In genomic region chr1:51729156-51729823, GRCh38 we compare ENCODE assay signal across 1 cellular context.
TF ChIP-seq lines count a peak whose summit lies in the region.

No MANE protein-coding gene starts in this region.

TF ChIP-seq in HepG2, 621 proteins besides CTCF, POLR2A, EP300 and RAD21 (continued from another document and continues in another):
- TF ChIP-seq MYC (CRISPR knock-in tag; IDR thresholded peaks at IDR 0.05; ENCODE audit: borderline replicate concordance) (peak; percentile 85; the same call in 1 of the 2 replicates), RFXAP (CRISPR knock-in tag; IDR thresholded peaks at IDR 0.05; ENCODE audit: borderline replicate concordance) (peak; percentile 46; the same call in 1 of the 2 replicates), TIGD3 (CRISPR knock-in tag; IDR thresholded peaks at IDR 0.05; ENCODE audit: borderline replicate concordance) (no peak), ATF5 (CRISPR knock-in tag; IDR thresholded peaks at IDR 0.05; ENCODE audit: low read depth) (no peak), NR2F2 (IDR thresholded peaks at IDR 0.05; ENCODE audit: borderline replicate concordance, low read depth) (no peak), ZNF260 (CRISPR knock-in tag; IDR thresholded peaks at IDR 0.05; ENCODE audit: borderline replicate concordance, low read depth) (no peak), AFF4 (CRISPR knock-in tag; IDR thresholded peaks at IDR 0.05) (no peak), ZNF713 (CRISPR knock-in tag; IDR thresholded peaks at IDR 0.05) (no peak), NFAT5 (CRISPR knock-in tag; IDR thresholded peaks at IDR 0.05) (no peak), BCL6 (CRISPR knock-in tag; IDR thresholded peaks at IDR 0.05) (peak; percentile 5; the same call in 1 of the 2 replicates), ZNF549 (CRISPR knock-in tag; IDR thresholded peaks at IDR 0.05) (no peak), U2AF2 (IDR thresholded peaks at IDR 0.05; ENCODE audit: low read depth, low read length) (no peak), HOXA9 (CRISPR knock-in tag; IDR thresholded peaks at IDR 0.05; ENCODE audit: borderline replicate concordance) (no peak), MAFF (IDR thresholded peaks at IDR 0.05; ENCODE audit: low read depth, low read length) (no peak), TBX2 (CRISPR knock-in tag; IDR thresholded peaks at IDR 0.05; ENCODE audit: borderline replicate concordance) (peak; percentile 53), MTF1 (CRISPR knock-in tag; IDR thresholded peaks at IDR 0.05) (no peak), KLF16 (CRISPR knock-in tag; IDR thresholded peaks at IDR 0.05) (peak in 1 of 2 experiments; percentile 63; a peak in 1 of 4 replicates), ZBTB40 (IDR thresholded peaks at IDR 0.05) (no peak), ZBTB40 (CRISPR knock-in tag; IDR thresholded peaks at IDR 0.05) (no peak), ZNF552 (CRISPR knock-in tag; IDR thresholded peaks at IDR 0.05; ENCODE audit: borderline replicate concordance) (no peak), ARNT2 (CRISPR knock-in tag; IDR thresholded peaks at IDR 0.05; ENCODE audit: low read depth) (no peak; the same call in 1 of the 2 replicates), ZNF256 (CRISPR knock-in tag; conservative IDR thresholded peaks at IDR 0.05) (no peak), MIER2 (CRISPR knock-in tag; IDR thresholded peaks at IDR 0.05) (no peak), NRL (CRISPR knock-in tag; IDR thresholded peaks at IDR 0.05; ENCODE audit: borderline replicate concordance) (no peak), ZNF143 (CRISPR knock-in tag; IDR thresholded peaks at IDR 0.05) (no peak; the same call in 1 of the 2 replicates), TBP (CRISPR knock-in tag; IDR thresholded peaks at IDR 0.05) (no peak), BRD4 (CRISPR knock-in tag; IDR thresholded peaks at IDR 0.05) (no peak), HCFC1 (IDR thresholded peaks at IDR 0.05; ENCODE audit: low read depth, low read length) (no peak), MBNL3 (CRISPR knock-in tag; conservative IDR thresholded peaks at IDR 0.05) (no peak), GABPA (IDR thresholded peaks at IDR 0.05; ENCODE audit: low read depth, low read length) (no peak), GABPA (CRISPR knock-in tag; IDR thresholded peaks at IDR 0.05; ENCODE audit: low read depth) (no peak)
- TF ChIP-seq, protein P1, sequence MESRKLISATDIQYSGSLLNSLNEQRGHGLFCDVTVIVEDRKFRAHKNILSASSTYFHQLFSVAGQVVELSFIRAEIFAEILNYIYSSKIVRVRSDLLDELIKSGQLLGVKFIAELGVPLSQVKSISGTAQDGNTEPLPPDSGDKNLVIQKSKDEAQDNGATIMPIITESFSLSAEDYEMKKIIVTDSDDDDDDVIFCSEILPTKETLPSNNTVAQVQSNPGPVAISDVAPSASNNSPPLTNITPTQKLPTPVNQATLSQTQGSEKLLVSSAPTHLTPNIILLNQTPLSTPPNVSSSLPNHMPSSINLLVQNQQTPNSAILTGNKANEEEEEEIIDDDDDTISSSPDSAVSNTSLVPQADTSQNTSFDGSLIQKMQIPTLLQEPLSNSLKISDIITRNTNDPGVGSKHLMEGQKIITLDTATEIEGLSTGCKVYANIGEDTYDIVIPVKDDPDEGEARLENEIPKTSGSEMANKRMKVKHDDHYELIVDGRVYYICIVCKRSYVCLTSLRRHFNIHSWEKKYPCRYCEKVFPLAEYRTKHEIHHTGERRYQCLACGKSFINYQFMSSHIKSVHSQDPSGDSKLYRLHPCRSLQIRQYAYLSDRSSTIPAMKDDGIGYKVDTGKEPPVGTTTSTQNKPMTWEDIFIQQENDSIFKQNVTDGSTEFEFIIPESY (CRISPR knock-in tag; IDR thresholded peaks at IDR 0.05) = no peak
- TF ChIP-seq, protein P2, sequence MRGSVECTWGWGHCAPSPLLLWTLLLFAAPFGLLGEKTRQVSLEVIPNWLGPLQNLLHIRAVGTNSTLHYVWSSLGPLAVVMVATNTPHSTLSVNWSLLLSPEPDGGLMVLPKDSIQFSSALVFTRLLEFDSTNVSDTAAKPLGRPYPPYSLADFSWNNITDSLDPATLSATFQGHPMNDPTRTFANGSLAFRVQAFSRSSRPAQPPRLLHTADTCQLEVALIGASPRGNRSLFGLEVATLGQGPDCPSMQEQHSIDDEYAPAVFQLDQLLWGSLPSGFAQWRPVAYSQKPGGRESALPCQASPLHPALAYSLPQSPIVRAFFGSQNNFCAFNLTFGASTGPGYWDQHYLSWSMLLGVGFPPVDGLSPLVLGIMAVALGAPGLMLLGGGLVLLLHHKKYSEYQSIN (CRISPR knock-in tag; IDR thresholded peaks at IDR 0.05; ENCODE audit: borderline replicate concordance) = no peak
- TF ChIP-seq, protein P3, sequence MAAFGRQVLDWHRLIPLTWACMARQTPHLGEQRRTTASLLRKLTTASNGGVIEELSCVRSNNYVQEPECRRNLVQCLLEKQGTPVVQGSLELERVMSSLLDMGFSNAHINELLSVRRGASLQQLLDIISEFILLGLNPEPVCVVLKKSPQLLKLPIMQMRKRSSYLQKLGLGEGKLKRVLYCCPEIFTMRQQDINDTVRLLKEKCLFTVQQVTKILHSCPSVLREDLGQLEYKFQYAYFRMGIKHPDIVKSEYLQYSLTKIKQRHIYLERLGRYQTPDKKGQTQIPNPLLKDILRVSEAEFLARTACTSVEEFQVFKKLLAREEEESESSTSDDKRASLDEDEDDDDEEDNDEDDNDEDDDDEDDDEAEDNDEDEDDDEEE (CRISPR knock-in tag; IDR thresholded peaks at IDR 0.05) = no peak
